In genomic region chr12:6393109-6393508, GRCh38 we compare ENCODE assay signal across 1 cellular context.
TF ChIP-seq lines count a peak whose summit lies in the region.

No MANE protein-coding gene starts in this region.

TF ChIP-seq in endothelial cell of umbilical vein, 7 proteins besides CTCF, POLR2A, EP300 and RAD21:
- TF ChIP-seq GATA2 (IDR thresholded peaks at IDR 0.05; ENCODE audit: insufficient read depth, insufficient read length, low read depth, low read length) (no peak), MYC (IDR thresholded peaks at IDR 0.05; ENCODE audit: low read depth, low read length) (no peak), JUN (IDR thresholded peaks at IDR 0.05; ENCODE audit: borderline replicate concordance, insufficient read depth, insufficient read length, low read depth) (no peak), EZH2 (IDR thresholded peaks at IDR 0.05; ENCODE audit: borderline replicate concordance, low read depth, low read length, severe bottlenecking) (no peak), FOS (IDR thresholded peaks at IDR 0.05; ENCODE audit: borderline replicate concordance, insufficient read depth, low read length) (no peak), MAX (IDR thresholded peaks at IDR 0.05; ENCODE audit: insufficient read depth, insufficient read length) (no peak), POLR2AphosphoS5 (IDR thresholded peaks at IDR 0.05; ENCODE audit: insufficient read depth, low read depth, low read length) (no peak)
